Comparison of ENCODE assay signal across 1 cellular context in the genomic region with DNA sequence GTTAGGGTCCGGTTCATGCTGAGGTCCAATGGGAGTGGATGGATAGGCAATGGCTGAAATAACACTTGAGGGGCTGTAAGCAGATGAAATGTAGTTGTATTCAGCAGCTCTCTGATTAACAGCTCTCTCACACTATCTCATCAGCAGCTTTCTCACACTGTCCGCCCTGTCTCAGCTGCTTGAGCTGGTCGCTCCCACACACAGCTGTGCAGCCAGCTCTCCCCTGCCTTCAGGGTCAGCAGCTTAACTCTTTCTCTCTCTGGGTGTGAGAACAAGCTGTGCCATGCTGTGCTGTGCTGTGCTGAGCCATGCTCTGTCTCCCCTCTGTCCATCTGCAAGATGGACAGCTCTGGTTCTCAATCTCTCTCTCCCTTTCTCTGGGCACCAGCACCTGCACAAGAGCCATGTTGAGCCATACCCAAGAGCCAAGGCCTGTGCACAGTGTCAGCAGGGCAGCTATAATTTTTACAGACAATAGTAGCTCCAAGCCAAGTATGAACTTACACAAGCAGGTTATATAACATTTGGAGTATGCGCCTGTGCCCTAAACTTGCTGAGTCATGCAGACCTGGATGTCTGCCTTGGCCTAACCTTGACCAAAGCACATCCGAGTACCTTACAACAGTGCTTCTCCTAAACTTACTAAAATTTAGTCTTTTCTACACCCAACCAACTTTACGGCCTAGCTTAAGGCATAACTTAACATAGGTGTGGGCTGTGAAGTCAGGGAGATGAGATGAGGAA.
TF ChIP-seq lines count a peak whose summit lies in the region.

No MANE protein-coding gene starts in this region.

TF ChIP-seq in IMR-90, 13 proteins besides CTCF, POLR2A, EP300 and RAD21:
- TF ChIP-seq FOS (IDR thresholded peaks at IDR 0.05; ENCODE audit: low read depth, low read length): no peak
- TF ChIP-seq NFE2L2 (IDR thresholded peaks at IDR 0.05; ENCODE audit: low read depth, low read length): peak; percentile 86
- TF ChIP-seq MAFK (IDR thresholded peaks at IDR 0.05; ENCODE audit: low read depth, low read length): peak; percentile 33
